12 cellular contexts compared by ENCODE assay signal in the genomic region with DNA sequence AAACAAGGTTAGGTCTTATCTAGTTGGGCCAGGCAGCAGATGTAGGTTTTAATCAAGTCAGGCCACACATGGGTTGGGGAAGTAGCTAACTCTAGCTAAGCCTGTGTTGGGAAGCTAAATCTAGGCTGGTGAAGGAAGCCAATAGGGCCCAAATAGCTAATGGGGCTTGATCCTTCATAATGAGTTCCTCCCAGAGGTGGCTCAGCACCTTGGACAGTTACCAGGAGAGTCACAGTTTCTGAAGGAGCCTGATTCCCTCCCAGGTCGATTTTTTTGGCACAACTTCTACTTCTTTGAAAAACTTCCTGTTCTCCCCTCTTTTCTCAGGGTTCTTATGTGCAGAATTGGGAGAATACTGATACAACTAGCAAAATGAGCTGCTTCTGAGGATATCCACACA.
DNase-seq lines count a peak whose midpoint lies in the region; FAIRE-seq and TF ChIP-seq lines count a peak whose summit lies in the region.
"Had no signal": no experiment of that assay in that cellular context is flagged by ENCODE, and none has a peak within 500 bp of the region (broad histone marks: within the 10 kb centered on the region; RNA-seq: fewer than 3 reads in every experiment).

No MANE protein-coding gene starts in this region.

- no peak for TF ChIP-seq EP300 in sigmoid colon (IDR thresholded peaks at IDR 0.05)

- TF ChIP-seq POLR2A in sigmoid colon (IDR thresholded peaks at IDR 0.05): no peak

- H3K27me3 Mint-ChIP-seq in Calu3 (ENCODE audit: unreplicated experiment): no peaks in the 10 kb centered on the region

- H3K9me3 Mint-ChIP-seq in Calu3 (ENCODE audit: low read depth, unreplicated experiment): no peaks in the 10 kb centered on the region

- H3K36me3 ChIP-seq in sigmoid colon: no peaks in the 10 kb centered on the region
- H3K36me3 ChIP-seq: SJSA1 had no signal

- CTCF ChIA-PET in Calu3 (lab: Charles Lee): interaction anchor here (0.7 kb wide), 1 partner anchor 11 kb away, joined by 3 read pairs; no protein-coding TSS in a partner anchor

- H3K27me3 ChIP-seq in sigmoid colon: no peaks in the 10 kb centered on the region
- H3K27me3 ChIP-seq: SJSA1 had no signal

- no peak overlapping the region for H3K27ac Mint-ChIP-seq in Calu3 (ENCODE audit: unreplicated experiment)

- DNase-seq in Calu3: peak; percentile 41
- peak; percentile 6 for DNase-seq in HCEC 1CT
- DNase-seq in SK-MEL-5 (ENCODE audit: low read depth, low spot score): peak; percentile 29
- peak; percentile 0 for DNase-seq in glomerular visceral epithelial cell (ENCODE audit: extremely low spot score)
- no peak for DNase-seq in sigmoid colon
- no peak for DNase-seq in NCI-H2029 treated with DMSO at 0.1 percent for 48 hours (lab: John Stamatoyannopoulos, UW)
- DNase-seq in frontal cortex (ENCODE audit: low spot score in 2 of 2): no peak
- DNase-seq in NCI-H1105 treated with DMSO at 0.1 percent for 48 hours (lab: John Stamatoyannopoulos, UW): no peak
- DNase-seq: NCI-H187 had no signal

- no peak overlapping the region for H3K4me3 ChIP-seq in sigmoid colon
- H3K4me3 ChIP-seq: SJSA1 had no signal

- no peak for TF ChIP-seq CTCF in Calu3 (IDR thresholded peaks at IDR 0.05; ENCODE audit: unreplicated experiment)
- TF ChIP-seq CTCF in sigmoid colon (IDR thresholded peaks at IDR 0.05): no peak

- H3K4me1 Mint-ChIP-seq in Calu3 (ENCODE audit: low read depth, unreplicated experiment): no peaks in the 10 kb centered on the region

- no peak overlapping the region for H3K4me3 Mint-ChIP-seq in Calu3 (ENCODE audit: low read depth, unreplicated experiment)

- intact Hi-C loops in Calu3 (cut with micrococcal nuclease; ENCODE audit: unreplicated experiment) (no loop called here), sigmoid colon (cut with DNase I) (no loop called here)

- FAIRE-seq in frontal cortex (lab: Jason Lieb, UNC): no peak
- FAIRE-seq: G401.6 had no signal

- 0 to 7% methylated on average over 1 of the region's 1 CpG for WGBS in sigmoid colon, 2 donors

- no peaks in the 10 kb centered on the region for H3K9me3 ChIP-seq in sigmoid colon
- H3K9me3 ChIP-seq: SJSA1 had no signal

- H3K36me3 Mint-ChIP-seq in Calu3 (ENCODE audit: insufficient read depth, unreplicated experiment): no peaks in the 10 kb centered on the region

- no TSS peak for BruUV-seq in Calu3 (replicated peaks; lab: Mats Ljungman, UMichigan)

- no peak overlapping the region for H3K27ac ChIP-seq in sigmoid colon
- H3K27ac ChIP-seq: parathyroid adenoma, SJSA1 had no signal

- in situ Hi-C loops in SK-MEL-5 (cut with HindIII; ENCODE audit: low pct_unique_long_range_greater_than_20kb, low sequenced_read_pairs): no loop called here

- no peaks in the 10 kb centered on the region for H3K4me1 ChIP-seq in sigmoid colon
- H3K4me1 ChIP-seq: parathyroid adenoma, SJSA1 had no signal

Comparison
In these comparisons a context has a peak if more than half of its experiments do, and no peak if none do; other contexts are left out.
1. DNase-seq: peak in Calu3 (single experiment), HCEC 1CT (single experiment), SK-MEL-5 (single experiment) and glomerular visceral epithelial cell (single experiment); none in sigmoid colon (single experiment), NCI-H2029 treated with DMSO at 0.1 percent for 48 hours (single experiment), frontal cortex (0 of 2) and NCI-H1105 treated with DMSO at 0.1 percent for 48 hours (single experiment).